14 cellular contexts compared by ENCODE assay signal in the genomic region with DNA sequence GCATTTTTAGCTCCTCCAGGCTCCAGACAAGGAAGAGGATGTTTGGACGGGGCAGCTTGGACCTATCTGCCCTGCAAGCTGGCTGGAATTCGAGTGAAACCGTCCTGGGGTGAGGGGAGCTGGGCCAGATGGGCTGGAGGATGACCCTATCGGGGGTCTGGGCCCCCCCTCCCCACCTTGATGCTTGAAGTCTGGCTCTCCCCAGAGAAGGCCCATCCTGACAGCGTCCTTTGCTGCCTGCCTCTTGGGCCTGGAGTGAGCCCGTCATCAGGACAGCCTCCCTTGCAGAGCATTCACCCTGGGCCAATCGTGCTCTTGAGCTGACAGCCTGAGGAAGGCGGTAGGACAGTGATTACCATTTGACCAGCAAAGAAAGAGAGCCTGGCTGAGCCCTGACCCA.
"Had no signal": no experiment of that assay in that cellular context is flagged by ENCODE, and none has a peak within 500 bp of the region (broad histone marks: within the 10 kb centered on the region; RNA-seq: fewer than 3 reads in every experiment).

No MANE protein-coding gene starts in this region.

- H3K4me3 ChIP-seq: coronary artery, sigmoid colon, tibial artery had no signal

- H3K4me3 Mint-ChIP-seq: activated naive CD4-positive, alpha-beta T cell treated with anti-CD3 and anti-CD28 coated beads for 36 hours; activated T-helper 17 cell treated with anti-CD3 and anti-CD28 coated beads, Interleukin-2, amount 50 U/mL, for 72 hours; nephron progenitor cell had no signal

- H3K36me3 ChIP-seq: sigmoid colon, tibial artery had no signal

- FAIRE-seq: astrocyte had no signal

- H3K27ac ChIP-seq: coronary artery, foreskin keratinocyte, sigmoid colon, tibial artery had no signal

- DNase-seq: activated CD4-positive, alpha-beta T cell treated with anti-CD3 and anti-CD28 coated beads for 1 hour; activated CD4-positive, alpha-beta T cell treated with anti-CD3 and anti-CD28 coated beads, Interleukin-2, amount 50 U/mL, for 4 hours; activated naive CD4-positive, alpha-beta T cell treated with anti-CD3 and anti-CD28 coated beads for 36 hours; effector memory CD4-positive, alpha-beta T cell; foreskin keratinocyte; glutamatergic neuron; nephron progenitor cell; sigmoid colon; stimulated activated CD4-positive, alpha-beta T cell treated with anti-CD3 and anti-CD28 coated beads, Interleukin-1b, Interleukin-23, amount 100 ng/mL, for 48 hours; T1000; tibial artery had no signal

- ATAC-seq: activated T-helper 17 cell treated with anti-CD3 and anti-CD28 coated beads, Interleukin-2, amount 50 U/mL, for 72 hours; foreskin keratinocyte had no signal

- H3K27ac Mint-ChIP-seq: activated naive CD4-positive, alpha-beta T cell treated with anti-CD3 and anti-CD28 coated beads for 36 hours; activated T-helper 17 cell treated with anti-CD3 and anti-CD28 coated beads, Interleukin-2, amount 50 U/mL, for 72 hours; nephron progenitor cell had no signal

- H3K9me3 ChIP-seq: sigmoid colon, tibial artery had no signal

- H3K9me3 Mint-ChIP-seq: activated naive CD4-positive, alpha-beta T cell treated with anti-CD3 and anti-CD28 coated beads for 36 hours; activated T-helper 17 cell treated with anti-CD3 and anti-CD28 coated beads, Interleukin-2, amount 50 U/mL, for 72 hours; nephron progenitor cell had no signal

- H3K27me3 ChIP-seq: foreskin keratinocyte had no signal
